Comparison of ENCODE assay signal across 21 cellular contexts in genomic region chr9:33244150-33244784, GRCh38. TPM values are rescaled to one million over a fixed set of nuclear protein-coding genes. Genes with fewer than 3 reads are reported as not detected.
A peak's percentile ranks its signal among the peaks of the same experiment; 100 is the strongest.
DNase-seq lines count a peak whose midpoint lies in the region; ATAC-seq and TF ChIP-seq lines count a peak whose summit lies in the region.
"Had no signal": no experiment of that assay in that cellular context is flagged by ENCODE, and none has a peak within 500 bp of the region (broad histone marks: within the 10 kb centered on the region; RNA-seq: fewer than 3 reads in every experiment).

No MANE protein-coding gene starts in this region.

- H3K4me3 Mint-ChIP-seq in activated naive CD4-positive, alpha-beta T cell treated with anti-CD3 and anti-CD28 coated beads, Interleukin-2, amount 10 ng/mL, durations not matched to agents 7 days and 5 days = no peak overlapping the region
- H3K4me3 Mint-ChIP-seq: H9 had no signal

- no peak overlapping the region for H3K4me3 ChIP-seq in spleen

- no peak overlapping the region for H3K27ac ChIP-seq in spleen
- H3K27ac ChIP-seq: C4-2B, KMS-11 had no signal

- H3K9me3 Mint-ChIP-seq in activated naive CD4-positive, alpha-beta T cell treated with anti-CD3 and anti-CD28 coated beads, Interleukin-2, amount 10 ng/mL, durations not matched to agents 7 days and 5 days = no peaks in the 10 kb centered on the region
- H3K9me3 Mint-ChIP-seq: H9 had no signal

- no peaks in the 10 kb centered on the region for H3K9me3 ChIP-seq in spleen

- DNase-seq in MV-4-11 (lab: John Stamatoyannopoulos, UW) (peak; percentile 24), SKM-1 (lab: John Stamatoyannopoulos, UW; ENCODE audit: unreplicated experiment) (peak; percentile 8), left colon (no peak), spleen (peak; percentile 34), activated gamma-delta T cell (lab: John Stamatoyannopoulos, UW) (no peak)
- no peak for DNase-seq in activated naive CD4-positive, alpha-beta T cell treated with anti-CD3 and anti-CD28 coated beads, Interleukin-2, amount 10 ng/mL, durations not matched to agents 7 days and 5 days
- DNase-seq: AML-193, DMS 273 treated with DMSO at 0.1 percent for 48 hours, DND-41, H9, NCI-H1105, NCI-H1694 treated with DMSO at 0.1 percent for 48 hours, RPMI8226, SHP77 treated with DMSO at 0.1 percent for 48 hours had no signal

- CTCF ChIA-PET in activated naive CD4-positive, alpha-beta T cell treated with anti-CD3 and anti-CD28 coated beads, Interleukin-2, amount 10 ng/mL, durations not matched to agents 7 days and 5 days (lab: Charles Lee) = no interaction called here

- no peaks in the 10 kb centered on the region for H3K27me3 ChIP-seq in spleen (replicated peaks in 1 of 7)

- 72 to 91% (median 82%) methylated on average over 9 of the region's 9 CpGs for WGBS in spleen, 5 donors

- H3K4me1 ChIP-seq in spleen = peaks cover 0 to 18% (median 10%) of the 10 kb centered on the region in 6 donors

- intact Hi-C loops in left colon (cut with DNase I, micrococcal nuclease) = no loop called here
- intact Hi-C loops in spleen (cut with DNase I; ENCODE audit: low total_unique reads) = no loop called here

- peaks cover 0 to 17% (median 0%) of the 10 kb centered on the region in 6 donors for H3K36me3 ChIP-seq in spleen

- H3K27ac Mint-ChIP-seq in activated naive CD4-positive, alpha-beta T cell treated with anti-CD3 and anti-CD28 coated beads, Interleukin-2, amount 10 ng/mL, durations not matched to agents 7 days and 5 days = no peak overlapping the region

- ATAC-seq in left colon (peak; percentile 74), GM21526 (IDR thresholded peaks at IDR 0.05; ENCODE audit: low FRiP score, unreplicated experiment) (no peak)
- ATAC-seq: SK-N-SH treated with all-trans-retinoic acid at 6 μM for 48 hours had no signal

- no peak for TF ChIP-seq POLR2A in spleen (IDR thresholded peaks at IDR 0.05)

- peaks cover 5% of the 10 kb centered on the region for H3K36me3 Mint-ChIP-seq in activated naive CD4-positive, alpha-beta T cell treated with anti-CD3 and anti-CD28 coated beads, Interleukin-2, amount 10 ng/mL, durations not matched to agents 7 days and 5 days

- H3K4me1 Mint-ChIP-seq in activated naive CD4-positive, alpha-beta T cell treated with anti-CD3 and anti-CD28 coated beads, Interleukin-2, amount 10 ng/mL, durations not matched to agents 7 days and 5 days = peaks cover 2% of the 10 kb centered on the region
- H3K4me1 Mint-ChIP-seq: H9 had no signal

- peaks cover 17% of the 10 kb centered on the region for H3K27me3 Mint-ChIP-seq in activated naive CD4-positive, alpha-beta T cell treated with anti-CD3 and anti-CD28 coated beads, Interleukin-2, amount 10 ng/mL, durations not matched to agents 7 days and 5 days

- no peak for TF ChIP-seq CTCF in spleen (IDR thresholded peaks at IDR 0.05 in 8 of 11, conservative IDR thresholded peaks at IDR 0.05 in 3 of 11)

RNA-seq across cellular contexts. Expression of gene SPINK4, which starts 4.3 kb away (rescaled TPM):
- total RNA-seq in left colon (100 to 1,000 TPM in 1 of 2 donors, 10 to 100 TPM in 1; 13.9 to 146 TPM), spleen (not detected)
- polyA plus RNA-seq in spleen = under 1 TPM in 1 of 3 donors, not detected in 2; 0.67 TPM
- total RNA-seq: G401, H9, NCI-H460, OCI-LY7 had no signal

RNA-seq across cellular contexts. Expression of gene BAG1, which starts 20.2 kb away (rescaled TPM):
- 100 to 1,000 TPM; 159 to 163 TPM for total RNA-seq in left colon
- 10 to 100 TPM; 49.9 to 91.8 (median 71.0) TPM for total RNA-seq in spleen
- polyA plus RNA-seq in spleen = 100 to 1,000 TPM in 1 of 3 donors, 10 to 100 TPM in 2; 57.3 to 102 (median 70.7) TPM

RNA-seq across cellular contexts. Expression of gene CHMP5, which starts 20.6 kb away (rescaled TPM):
- total RNA-seq in left colon (100 to 1,000 TPM in 1 of 2 donors, 10 to 100 TPM in 1; 81.0 to 106 TPM), spleen (10 to 100 TPM; 43.6 to 56.7 (median 52.4) TPM)
- polyA plus RNA-seq in spleen = 10 to 100 TPM; 53.6 to 75.9 (median 59.0) TPM

RNA-seq across cellular contexts. Expression of gene NFX1, which starts 46.0 kb away (rescaled TPM):
- total RNA-seq in left colon (10 to 100 TPM; 35.2 to 38.3 TPM), spleen (10 to 100 TPM; 39.3 to 57.5 (median 46.2) TPM)
- polyA plus RNA-seq in spleen = 10 to 100 TPM; 10.5 to 14.5 (median 14.5) TPM

Comparison
In these comparisons a context has a peak if more than half of its experiments do, and no peak if none do; other contexts are left out.
1. DNase-seq: peak in MV-4-11 (single experiment), SKM-1 (single experiment) and spleen (single experiment); none in left colon (0 of 2), activated naive CD4-positive, alpha-beta T cell treated with anti-CD3 and anti-CD28 coated beads, Interleukin-2, amount 10 ng/mL, durations not matched to agents 7 days and 5 days (single experiment) and activated gamma-delta T cell (single experiment).
2. RNA of gene SPINK4, which starts 4.3 kb away (total RNA-seq): 13.9 to 146 TPM in left colon; not detected in spleen; every median in the first group is over 4 times any median in the second.